Comparison of ENCODE assay signal across 25 cellular contexts in genomic region chr14:99475660-99476059, GRCh38.
"Had no signal": no experiment of that assay in that cellular context is flagged by ENCODE, and none has a peak within 500 bp of the region (broad histone marks: within the 10 kb centered on the region; RNA-seq: fewer than 3 reads in every experiment).

No MANE protein-coding gene starts in this region.

- H3K36me3 ChIP-seq: neural progenitor cell, suprapubic skin, transverse colon, vagina had no signal

- FAIRE-seq: frontal cortex, TTC549 had no signal

- H3K4me3 Mint-ChIP-seq: activated B cell treated with CpG ODN at 0.5 μM for 24 hours; activated CD4-positive, alpha-beta memory T cell treated with anti-CD3 and anti-CD28 coated beads for 36 hours; activated naive CD8-positive, alpha-beta T cell; activated T-helper 1 cell treated with anti-CD3 and anti-CD28 coated beads, Interleukin-12 subunit alpha, Interleukin-12 subunit beta, Interleukin-2, Interleukin-4 antibody, amounts not matched to agents 30 ng/mL and 10 ng/mL and 1 ng/mL, durations not matched to agents 14 hours and 24 hours and 36 hours; dendritic cell treated with granulocyte-macrophage colony-stimulating factor and Interleukin-4, amounts not matched to agents 40 ng/mL and 50 ng/mL, for 4 days; memory B cell; neural progenitor cell; stimulated activated naive CD8-positive, alpha-beta T cell treated with anti-CD3 and anti-CD28 coated beads, Interleukin-15, amount 100 ng/mL, for 72 hours had no signal

- H3K27me3 ChIP-seq: neural progenitor cell, suprapubic skin, transverse colon, vagina had no signal

- H3K9me3 Mint-ChIP-seq: activated B cell treated with CpG ODN at 0.5 μM for 24 hours; activated CD4-positive, alpha-beta memory T cell treated with anti-CD3 and anti-CD28 coated beads for 36 hours; activated T-helper 1 cell treated with anti-CD3 and anti-CD28 coated beads, Interleukin-12 subunit alpha, Interleukin-12 subunit beta, Interleukin-2, Interleukin-4 antibody, amounts not matched to agents 30 ng/mL and 10 ng/mL and 1 ng/mL, durations not matched to agents 14 hours and 24 hours and 36 hours; dendritic cell treated with granulocyte-macrophage colony-stimulating factor and Interleukin-4, amounts not matched to agents 40 ng/mL and 50 ng/mL, for 4 days; memory B cell; naive B cell; neural progenitor cell; stimulated activated naive CD8-positive, alpha-beta T cell treated with anti-CD3 and anti-CD28 coated beads, Interleukin-15, amount 100 ng/mL, for 72 hours had no signal

- H3K27ac ChIP-seq: neural progenitor cell, psoas muscle, skin epidermis, suprapubic skin, transverse colon, vagina had no signal

- H3K27me3 Mint-ChIP-seq: activated B cell treated with CpG ODN at 0.5 μM for 24 hours; activated CD4-positive, alpha-beta memory T cell treated with anti-CD3 and anti-CD28 coated beads for 36 hours; activated naive CD8-positive, alpha-beta T cell; dendritic cell treated with granulocyte-macrophage colony-stimulating factor and Interleukin-4, amounts not matched to agents 40 ng/mL and 50 ng/mL, for 4 days; memory B cell; naive B cell; stimulated activated naive CD8-positive, alpha-beta T cell treated with anti-CD3 and anti-CD28 coated beads, Interleukin-15, amount 100 ng/mL, for 72 hours had no signal

- H3K4me2 ChIP-seq: neural progenitor cell had no signal

- H2AFZ ChIP-seq: neural progenitor cell had no signal

- H3K27ac Mint-ChIP-seq: activated B cell treated with CpG ODN at 0.5 μM for 24 hours; activated CD4-positive, alpha-beta memory T cell treated with anti-CD3 and anti-CD28 coated beads for 36 hours; activated naive CD8-positive, alpha-beta T cell; activated T-helper 1 cell treated with anti-CD3 and anti-CD28 coated beads, Interleukin-12 subunit alpha, Interleukin-12 subunit beta, Interleukin-2, Interleukin-4 antibody, amounts not matched to agents 30 ng/mL and 10 ng/mL and 1 ng/mL, durations not matched to agents 14 hours and 24 hours and 36 hours; dendritic cell treated with granulocyte-macrophage colony-stimulating factor and Interleukin-4, amounts not matched to agents 40 ng/mL and 50 ng/mL, for 4 days; memory B cell; naive B cell; neural progenitor cell; stimulated activated naive CD8-positive, alpha-beta T cell treated with anti-CD3 and anti-CD28 coated beads, Interleukin-15, amount 100 ng/mL, for 72 hours had no signal

- H3K9ac ChIP-seq: neural progenitor cell had no signal

- H3K4me3 ChIP-seq: mucosa of descending colon, neural progenitor cell, psoas muscle, skin epidermis, suprapubic skin, transverse colon, vagina had no signal

- ATAC-seq: mucosa of descending colon; stimulated activated naive CD8-positive, alpha-beta T cell treated with anti-CD3 and anti-CD28 coated beads, Interleukin-15, amount 100 ng/mL, for 72 hours had no signal

- DNase-seq: activated B cell treated with CpG ODN at 0.5 μM for 24 hours; activated CD4-positive, alpha-beta memory T cell treated with anti-CD3 and anti-CD28 coated beads for 36 hours; activated CD4-positive, alpha-beta T cell treated with anti-CD3 and anti-CD28 coated beads for 4 hours; activated T-cell treated with anti-CD3 and anti-CD28 coated beads for 4 hours; amniotic stem cell; effector CD8-positive, alpha-beta T cell; kidney glomerular epithelial cell; left ventricle myocardium superior; mucosa of descending colon; naive B cell; psoas muscle; stimulated activated CD4-positive, alpha-beta T cell treated with anti-CD3 and anti-CD28 coated beads, Interleukin-15, amount 100 ng/mL, for 24 hours; stimulated activated CD4-positive, alpha-beta T cell treated with anti-CD3 and anti-CD28 coated beads, Interleukin-2, amount 100 ng/mL, for 48 hours; stimulated activated naive CD8-positive, alpha-beta T cell treated with anti-CD3 and anti-CD28 coated beads, Interleukin-15, amount 100 ng/mL, for 72 hours; transverse colon had no signal

- H3K9me3 ChIP-seq: mucosa of descending colon, psoas muscle, suprapubic skin, transverse colon, vagina had no signal

- H3K36me3 Mint-ChIP-seq: activated CD4-positive, alpha-beta memory T cell treated with anti-CD3 and anti-CD28 coated beads for 36 hours; activated naive CD8-positive, alpha-beta T cell; memory B cell; naive B cell; neural progenitor cell had no signal
